Comparison of ENCODE assay signal across 15 cellular contexts in the genomic region with DNA sequence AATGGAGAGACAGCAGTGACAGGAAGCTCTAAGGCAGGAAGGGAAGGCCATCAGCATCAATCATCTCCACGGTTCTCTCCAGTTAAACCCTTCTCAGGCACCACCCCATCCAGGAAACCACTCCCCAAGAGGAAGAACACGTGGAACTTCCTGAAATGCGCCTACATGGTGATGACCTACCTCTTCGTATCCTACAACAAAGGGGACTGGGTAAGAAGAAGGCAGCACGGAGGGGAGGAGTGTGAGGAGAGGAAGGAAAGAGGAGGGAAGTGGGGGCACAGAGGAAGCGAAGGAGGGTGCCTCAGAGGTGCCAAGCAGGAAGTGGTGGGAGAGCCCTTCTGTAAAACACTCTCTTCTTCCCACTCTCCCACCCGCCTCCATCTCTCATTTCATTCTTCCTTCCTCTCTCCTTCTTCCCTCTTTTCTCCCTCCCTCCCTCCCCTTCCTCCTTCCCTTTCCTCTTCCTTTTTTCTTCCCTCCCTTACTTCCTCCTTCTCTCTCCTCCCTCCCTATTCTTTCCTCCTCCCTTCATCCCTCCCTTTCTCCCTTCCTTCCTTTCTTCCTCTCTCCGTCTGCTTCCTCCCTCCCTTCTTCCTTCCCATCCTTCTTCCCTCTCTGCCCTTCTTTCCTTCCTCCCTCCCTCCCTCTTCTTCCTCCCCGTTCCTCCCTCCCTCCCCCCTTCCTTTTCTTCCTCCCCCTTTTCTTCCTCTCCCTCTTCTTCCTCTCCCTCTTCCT. TPM values are rescaled to one million over a fixed set of nuclear protein-coding genes. Genes with fewer than 3 reads are reported as not detected.
DNase-seq lines count a peak whose midpoint lies in the region; ATAC-seq and TF ChIP-seq lines count a peak whose summit lies in the region.
"Had no signal": no experiment of that assay in that cellular context is flagged by ENCODE, and none has a peak within 500 bp of the region (broad histone marks: within the 10 kb centered on the region; RNA-seq: fewer than 3 reads in every experiment).

No MANE protein-coding gene starts in this region.

- POLR2A ChIA-PET in activated CD4-positive, alpha-beta T cell treated with anti-CD3 and anti-CD28 coated beads, Interleukin-2, amount 10 ng/mL, durations not matched to agents 7 days and 5 days (lab: Charles Lee): no interaction called here

- H3K9me3 ChIP-seq in neutrophil: no peaks in the 10 kb centered on the region
- H3K9me3 ChIP-seq: suprapubic skin had no signal

- H3K27ac Mint-ChIP-seq in activated CD4-positive, alpha-beta T cell treated with anti-CD3 and anti-CD28 coated beads, Interleukin-2, amount 10 ng/mL, durations not matched to agents 7 days and 5 days: peak overlapping the region; percentile 78
- H3K27ac Mint-ChIP-seq in T-helper 2 cell treated with Interferon-gamma antibody and Interleukin-4, amounts not matched to agents 5 μg/mL and 100 μg/mL, for 36 hours: peak overlapping the region; percentile 62
- peak overlapping the region; percentile 65 for H3K27ac Mint-ChIP-seq in dendritic cell treated with granulocyte-macrophage colony-stimulating factor and Interleukin-4, amounts not matched to agents 40 ng/mL and 50 ng/mL, for 4 days
- H3K27ac Mint-ChIP-seq: mesothelial cell of epicardium had no signal

- no peak for DNase-seq in activated CD4-positive, alpha-beta T cell treated with anti-CD3 and anti-CD28 coated beads, Interleukin-2, amount 10 ng/mL, durations not matched to agents 7 days and 5 days
- DNase-seq in activated CD4-positive, alpha-beta T cell treated with anti-CD3 and anti-CD28 coated beads for 4 hours: no peak
- no peak for DNase-seq in T-helper 2 cell treated with Interferon-gamma antibody and Interleukin-4, amounts not matched to agents 5 μg/mL and 100 μg/mL, for 36 hours (ENCODE audit: low spot score)
- no peak for DNase-seq in hippocampal formation (lab: John Stamatoyannopoulos, UW)
- DNase-seq: ACHN; activated CD4-positive, CD25-positive, alpha-beta regulatory T cell treated with anti-CD3 and anti-CD28 coated beads, Interleukin-2, amount 50 U/mL, for 72 hours; DMS79 had no signal

- H3K36me3 ChIP-seq in neutrophil: no peaks in the 10 kb centered on the region

- H3K4me1 Mint-ChIP-seq in activated CD4-positive, alpha-beta T cell treated with anti-CD3 and anti-CD28 coated beads, Interleukin-2, amount 10 ng/mL, durations not matched to agents 7 days and 5 days: peaks cover 22% of the 10 kb centered on the region
- H3K4me1 Mint-ChIP-seq in T-helper 2 cell treated with Interferon-gamma antibody and Interleukin-4, amounts not matched to agents 5 μg/mL and 100 μg/mL, for 36 hours (ENCODE audit: low read depth): peaks cover 10% of the 10 kb centered on the region
- peaks cover 19% of the 10 kb centered on the region for H3K4me1 Mint-ChIP-seq in dendritic cell treated with granulocyte-macrophage colony-stimulating factor and Interleukin-4, amounts not matched to agents 40 ng/mL and 50 ng/mL, for 4 days (ENCODE audit: low read depth)

- H3K27me3 Mint-ChIP-seq in activated CD4-positive, alpha-beta T cell treated with anti-CD3 and anti-CD28 coated beads, Interleukin-2, amount 10 ng/mL, durations not matched to agents 7 days and 5 days: no peaks in the 10 kb centered on the region
- no peaks in the 10 kb centered on the region for H3K27me3 Mint-ChIP-seq in T-helper 2 cell treated with Interferon-gamma antibody and Interleukin-4, amounts not matched to agents 5 μg/mL and 100 μg/mL, for 36 hours (ENCODE audit: low read depth)
- H3K27me3 Mint-ChIP-seq in dendritic cell treated with granulocyte-macrophage colony-stimulating factor and Interleukin-4, amounts not matched to agents 40 ng/mL and 50 ng/mL, for 4 days: no peaks in the 10 kb centered on the region

- intact Hi-C loops in dendritic cell treated with granulocyte-macrophage colony-stimulating factor and Interleukin-4, amounts not matched to agents 40 ng/mL and 50 ng/mL, for 4 days (cut with micrococcal nuclease): loop anchor here (10.0 kb wide), 1 partner anchor 47 kb away; no protein-coding TSS in a partner anchor

- TF ChIP-seq CTCF in neutrophil (IDR thresholded peaks at IDR 0.05): no peak

- peaks cover 4% of the 10 kb centered on the region for H3K9me3 Mint-ChIP-seq in activated CD4-positive, alpha-beta T cell treated with anti-CD3 and anti-CD28 coated beads, Interleukin-2, amount 10 ng/mL, durations not matched to agents 7 days and 5 days
- no peaks in the 10 kb centered on the region for H3K9me3 Mint-ChIP-seq in T-helper 2 cell treated with Interferon-gamma antibody and Interleukin-4, amounts not matched to agents 5 μg/mL and 100 μg/mL, for 36 hours
- H3K9me3 Mint-ChIP-seq in dendritic cell treated with granulocyte-macrophage colony-stimulating factor and Interleukin-4, amounts not matched to agents 40 ng/mL and 50 ng/mL, for 4 days: peaks cover 19% of the 10 kb centered on the region
- H3K9me3 Mint-ChIP-seq: mesothelial cell of epicardium had no signal

- H3K4me3 Mint-ChIP-seq in activated CD4-positive, alpha-beta T cell treated with anti-CD3 and anti-CD28 coated beads, Interleukin-2, amount 10 ng/mL, durations not matched to agents 7 days and 5 days: no peak overlapping the region
- peak overlapping the region; percentile 62 for H3K4me3 Mint-ChIP-seq in T-helper 2 cell treated with Interferon-gamma antibody and Interleukin-4, amounts not matched to agents 5 μg/mL and 100 μg/mL, for 36 hours
- H3K4me3 Mint-ChIP-seq in dendritic cell treated with granulocyte-macrophage colony-stimulating factor and Interleukin-4, amounts not matched to agents 40 ng/mL and 50 ng/mL, for 4 days: no peak overlapping the region
- H3K4me3 Mint-ChIP-seq: mesothelial cell of epicardium had no signal

- CTCF ChIA-PET in activated CD4-positive, alpha-beta T cell treated with anti-CD3 and anti-CD28 coated beads, Interleukin-2, amount 10 ng/mL, durations not matched to agents 7 days and 5 days (lab: Charles Lee): interaction anchor here (0.6 to 1.6 kb wide), 2 partner anchors 12 to 60 kb away, joined by 3 read pairs; partner anchors contain the start of gene ZSCAN5A

- H3K36me3 Mint-ChIP-seq in activated CD4-positive, alpha-beta T cell treated with anti-CD3 and anti-CD28 coated beads, Interleukin-2, amount 10 ng/mL, durations not matched to agents 7 days and 5 days (ENCODE audit: low read depth): peaks cover 13% of the 10 kb centered on the region
- H3K36me3 Mint-ChIP-seq in T-helper 2 cell treated with Interferon-gamma antibody and Interleukin-4, amounts not matched to agents 5 μg/mL and 100 μg/mL, for 36 hours (ENCODE audit: low read depth): peaks cover 7% of the 10 kb centered on the region
- H3K36me3 Mint-ChIP-seq in dendritic cell treated with granulocyte-macrophage colony-stimulating factor and Interleukin-4, amounts not matched to agents 40 ng/mL and 50 ng/mL, for 4 days (ENCODE audit: low read depth): peaks cover 75% of the 10 kb centered on the region

- H3K27me3 ChIP-seq in neutrophil: no peaks in the 10 kb centered on the region
- H3K27me3 ChIP-seq: suprapubic skin had no signal

- peaks cover 4 to 7% of the 10 kb centered on the region in 2 experiments for H3K4me1 ChIP-seq in neutrophil (ENCODE audit: control insufficient read depth in 1 of 2, insufficient read depth in 1 of 2, low read depth in 1 of 2, low read length in 1 of 2)
- H3K4me1 ChIP-seq: suprapubic skin had no signal

- no peak for ATAC-seq in activated CD4-positive, CD25-positive, alpha-beta regulatory T cell treated with anti-CD3 and anti-CD28 coated beads, Interleukin-2, amount 50 U/mL, for 24 hours
- ATAC-seq in GM18858 (IDR thresholded peaks at IDR 0.05; ENCODE audit: unreplicated experiment): no peak

- H3K27ac ChIP-seq in neutrophil: peak overlapping the region; percentile 54
- H3K27ac ChIP-seq: coronary artery, suprapubic skin had no signal

- H3K4me3 ChIP-seq in neutrophil (ENCODE audit: low read depth in 1 of 2, low read length in 1 of 2): no peak overlapping the region
- H3K4me3 ChIP-seq: coronary artery, suprapubic skin had no signal

RNA-seq across cellular contexts. Expression of gene ZSCAN5A, which starts 12.6 kb away (rescaled TPM):
- 1 to 10 TPM; 9.3 to 9.4 TPM for total RNA-seq in activated CD4-positive, alpha-beta T cell treated with anti-CD3 and anti-CD28 coated beads, Interleukin-2, amount 10 ng/mL, durations not matched to agents 7 days and 5 days

RNA-seq across cellular contexts. Expression of gene EDDM13, which starts 29.5 kb away (rescaled TPM):
- total RNA-seq in activated CD4-positive, alpha-beta T cell treated with anti-CD3 and anti-CD28 coated beads, Interleukin-2, amount 10 ng/mL, durations not matched to agents 7 days and 5 days: 1 to 10 TPM; 1.1 to 2.2 TPM
- total RNA-seq: mesothelial cell of epicardium, SK-MEL-5 had no signal
